10 cellular contexts compared by ENCODE assay signal in the genomic region with DNA sequence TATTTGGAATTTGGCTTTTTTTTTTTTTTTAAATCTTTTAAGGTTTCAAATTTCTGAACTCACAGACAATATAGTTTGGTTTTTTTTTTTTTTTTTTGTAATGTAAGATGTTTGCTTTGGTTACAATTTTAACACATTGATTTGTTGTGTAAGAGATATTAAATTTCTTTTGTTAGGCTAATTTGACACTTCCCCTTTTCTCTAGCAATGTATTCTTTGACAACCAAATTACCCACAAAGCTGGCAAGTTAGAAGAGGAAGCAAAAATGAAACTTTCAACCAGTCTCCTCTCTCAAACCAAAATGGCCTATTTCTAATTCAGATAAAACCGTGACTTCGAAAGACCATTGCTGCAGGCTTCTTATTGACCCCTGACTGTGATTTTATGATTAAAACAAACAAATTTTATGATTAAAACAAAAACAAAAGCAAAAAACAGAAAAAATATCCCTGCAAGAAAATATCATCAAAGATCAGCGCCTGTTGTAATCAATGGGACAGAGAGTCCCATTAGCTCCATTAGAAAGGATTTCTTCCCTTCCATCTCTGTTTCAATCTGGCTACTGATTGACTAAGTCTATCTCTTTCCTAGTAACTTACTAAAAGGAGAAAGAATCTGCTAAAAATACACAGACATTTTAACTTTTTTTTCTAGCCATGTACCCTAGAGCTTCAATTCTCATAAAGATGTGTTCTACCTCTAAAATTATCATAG.
DNase-seq lines count a peak whose midpoint lies in the region; ATAC-seq and FAIRE-seq lines count a peak whose summit lies in the region.
"Had no signal": no experiment of that assay in that cellular context is flagged by ENCODE, and none has a peak within 500 bp of the region (broad histone marks: within the 10 kb centered on the region; RNA-seq: fewer than 3 reads in every experiment).

No MANE protein-coding gene starts in this region.

- no peak overlapping the region for H3K4me3 Mint-ChIP-seq in dendritic cell treated with granulocyte-macrophage colony-stimulating factor and Interleukin-4, amounts not matched to agents 40 ng/mL and 50 ng/mL, for 4 days
- H3K4me3 Mint-ChIP-seq in activated CD8-positive, alpha-beta memory T cell treated with anti-CD3 and anti-CD28 coated beads, Interleukin-2, amount 10 ng/mL, durations not matched to agents 7 days and 5 days, result no peak overlapping the region
- H3K4me3 Mint-ChIP-seq: T-helper 1 cell treated with Interleukin-12 subunit alpha and Interleukin-12 subunit beta and Interleukin-4 antibody, amounts not matched to agents 30 μg/mL and 1 μg/mL, for 36 hours had no signal

- H3K4me1 Mint-ChIP-seq in dendritic cell treated with granulocyte-macrophage colony-stimulating factor and Interleukin-4, amounts not matched to agents 40 ng/mL and 50 ng/mL, for 4 days (ENCODE audit: low read depth), result peaks cover 5% of the 10 kb centered on the region
- peaks cover 13% of the 10 kb centered on the region for H3K4me1 Mint-ChIP-seq in activated CD8-positive, alpha-beta memory T cell treated with anti-CD3 and anti-CD28 coated beads, Interleukin-2, amount 10 ng/mL, durations not matched to agents 7 days and 5 days

- intact Hi-C loops in dendritic cell treated with granulocyte-macrophage colony-stimulating factor and Interleukin-4, amounts not matched to agents 40 ng/mL and 50 ng/mL, for 4 days (cut with micrococcal nuclease), result no loop called here

- no peak for DNase-seq in effector CD8-positive, alpha-beta T cell (lab: John Stamatoyannopoulos, UW)
- no peak for DNase-seq in activated CD8-positive, alpha-beta memory T cell treated with anti-CD3 and anti-CD28 coated beads, Interleukin-2, amount 10 ng/mL, durations not matched to agents 7 days and 5 days
- no peak for DNase-seq in urothelium cell line (ENCODE audit: low spot score)
- no peak for DNase-seq in HuH-7 (ENCODE audit: low spot score)
- DNase-seq: stomach had no signal

- CTCF ChIA-PET in activated CD8-positive, alpha-beta memory T cell treated with anti-CD3 and anti-CD28 coated beads, Interleukin-2, amount 10 ng/mL, durations not matched to agents 7 days and 5 days (lab: Charles Lee), result no interaction called here

- ATAC-seq in GM18517 (IDR thresholded peaks at IDR 0.05; ENCODE audit: unreplicated experiment), result peak; percentile 99
- ATAC-seq in GM21737 (IDR thresholded peaks at IDR 0.05; ENCODE audit: unreplicated experiment), result peak; percentile 88
- peak; percentile 94 for ATAC-seq in HG03520 (IDR thresholded peaks at IDR 0.05; ENCODE audit: unreplicated experiment)
- no peak for ATAC-seq in activated CD8-positive, alpha-beta memory T cell treated with anti-CD3 and anti-CD28 coated beads, Interleukin-2, amount 10 ng/mL, durations not matched to agents 7 days and 5 days

- FAIRE-seq in urothelium cell line (lab: Jason Lieb, UNC), result no peak

- H3K9me3 Mint-ChIP-seq in dendritic cell treated with granulocyte-macrophage colony-stimulating factor and Interleukin-4, amounts not matched to agents 40 ng/mL and 50 ng/mL, for 4 days, result no peaks in the 10 kb centered on the region
- H3K9me3 Mint-ChIP-seq in activated CD8-positive, alpha-beta memory T cell treated with anti-CD3 and anti-CD28 coated beads, Interleukin-2, amount 10 ng/mL, durations not matched to agents 7 days and 5 days (ENCODE audit: low read depth), result no peaks in the 10 kb centered on the region
- H3K9me3 Mint-ChIP-seq: T-helper 1 cell treated with Interleukin-12 subunit alpha and Interleukin-12 subunit beta and Interleukin-4 antibody, amounts not matched to agents 30 μg/mL and 1 μg/mL, for 36 hours had no signal

- no peaks in the 10 kb centered on the region for H3K36me3 Mint-ChIP-seq in dendritic cell treated with granulocyte-macrophage colony-stimulating factor and Interleukin-4, amounts not matched to agents 40 ng/mL and 50 ng/mL, for 4 days (ENCODE audit: low read depth)
- no peaks in the 10 kb centered on the region for H3K36me3 Mint-ChIP-seq in activated CD8-positive, alpha-beta memory T cell treated with anti-CD3 and anti-CD28 coated beads, Interleukin-2, amount 10 ng/mL, durations not matched to agents 7 days and 5 days

- H3K27me3 Mint-ChIP-seq in dendritic cell treated with granulocyte-macrophage colony-stimulating factor and Interleukin-4, amounts not matched to agents 40 ng/mL and 50 ng/mL, for 4 days, result no peaks in the 10 kb centered on the region
- H3K27me3 Mint-ChIP-seq in activated CD8-positive, alpha-beta memory T cell treated with anti-CD3 and anti-CD28 coated beads, Interleukin-2, amount 10 ng/mL, durations not matched to agents 7 days and 5 days, result no peaks in the 10 kb centered on the region

- peak overlapping the region; percentile 74 for H3K27ac Mint-ChIP-seq in dendritic cell treated with granulocyte-macrophage colony-stimulating factor and Interleukin-4, amounts not matched to agents 40 ng/mL and 50 ng/mL, for 4 days
- H3K27ac Mint-ChIP-seq in activated CD8-positive, alpha-beta memory T cell treated with anti-CD3 and anti-CD28 coated beads, Interleukin-2, amount 10 ng/mL, durations not matched to agents 7 days and 5 days, result no peak overlapping the region
- H3K27ac Mint-ChIP-seq: T-helper 1 cell treated with Interleukin-12 subunit alpha and Interleukin-12 subunit beta and Interleukin-4 antibody, amounts not matched to agents 30 μg/mL and 1 μg/mL, for 36 hours had no signal
